Comparison of ENCODE assay signal across 25 cellular contexts in the genomic region with DNA sequence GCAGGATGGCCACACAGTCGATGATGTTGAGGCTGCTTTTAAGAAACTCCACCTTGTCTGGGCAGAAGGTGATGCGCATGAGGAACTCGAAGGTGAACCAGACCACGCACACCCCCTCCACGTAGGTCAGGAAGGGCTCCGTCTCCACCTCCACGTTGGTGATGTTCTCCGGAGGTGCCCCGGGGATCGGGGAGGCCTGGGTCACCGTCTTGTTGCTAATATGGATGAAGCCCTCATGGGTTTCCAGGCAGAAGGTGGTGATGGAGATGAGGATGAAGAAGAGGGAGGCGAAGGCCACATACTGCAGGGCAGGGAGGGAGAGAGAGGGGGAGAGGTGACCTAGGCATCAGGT. TPM values are rescaled to one million over a fixed set of nuclear protein-coding genes. Genes with fewer than 3 reads are reported as not detected.
"Had no signal": no experiment of that assay in that cellular context is flagged by ENCODE, and none has a peak within 500 bp of the region (broad histone marks: within the 10 kb centered on the region; RNA-seq: fewer than 3 reads in every experiment).

No MANE protein-coding gene starts in this region.

- H3K27me3 ChIP-seq: right atrium auricular region, thyroid gland had no signal

- H3K9me3 ChIP-seq: esophagus squamous epithelium, lower lobe of right lung, prostate gland, right atrium auricular region, stomach, thyroid gland had no signal

- ATAC-seq: left ventricle myocardium superior; lower lobe of right lung; naive thymus-derived CD8-positive, alpha-beta T cell; sciatic nerve; stimulated activated effector memory CD8-positive, alpha-beta T cell treated with anti-CD3 and anti-CD28 coated beads, Interleukin-12 subunit alpha, Interleukin-12 subunit beta, amount 100 ng/mL, for 72 hours had no signal

- FAIRE-seq: endothelial cell of umbilical vein, keratinocyte had no signal

- DNase-seq: dermis blood vessel endothelial cell; effector memory CD4-positive, alpha-beta T cell; esophagus squamous epithelium; foreskin melanocyte; hypothalamus; left ventricle myocardium superior; lower lobe of right lung; stimulated activated CD4-positive, alpha-beta T cell treated with anti-CD3 and anti-CD28 coated beads, Interleukin-12 subunit alpha, Interleukin-12 subunit beta, amount 100 ng/mL, for 4 hours; stimulated activated CD4-positive, alpha-beta T cell treated with anti-CD3 and anti-CD28 coated beads, Interleukin-1b, Interleukin-23, amount 100 ng/mL, for 48 hours; stimulated activated CD4-positive, alpha-beta T cell treated with anti-CD3 and anti-CD28 coated beads, Interleukin-4, amount 100 ng/mL, for 24 hours; stimulated activated naive CD4-positive, alpha-beta T cell treated with Interleukin-2 at 50 U/mL for 16 hours; stomach; thyroid gland; trophoblast cell had no signal

- H3K27ac Mint-ChIP-seq: stimulated activated effector memory CD8-positive, alpha-beta T cell treated with anti-CD3 and anti-CD28 coated beads, Interleukin-12 subunit alpha, Interleukin-12 subunit beta, amount 100 ng/mL, for 72 hours had no signal

- H3K4me3 ChIP-seq: coronary artery, esophagus squamous epithelium, lower lobe of right lung, prostate gland, right atrium auricular region, smooth muscle cell, stomach, thyroid gland had no signal

- H3K36me3 ChIP-seq: esophagus squamous epithelium, lower lobe of right lung, prostate gland, right atrium auricular region, stomach had no signal

- H3K9me3 Mint-ChIP-seq: neural crest cell; stimulated activated effector memory CD8-positive, alpha-beta T cell treated with anti-CD3 and anti-CD28 coated beads, Interleukin-12 subunit alpha, Interleukin-12 subunit beta, amount 100 ng/mL, for 72 hours had no signal

- H3K4me2 ChIP-seq: smooth muscle cell had no signal

- H3K27ac ChIP-seq: coronary artery, esophagus squamous epithelium, lower lobe of right lung, prostate gland, right atrium auricular region, stomach, thyroid gland had no signal

- H3K4me3 Mint-ChIP-seq: neural crest cell; stimulated activated effector memory CD8-positive, alpha-beta T cell treated with anti-CD3 and anti-CD28 coated beads, Interleukin-12 subunit alpha, Interleukin-12 subunit beta, amount 100 ng/mL, for 72 hours had no signal

RNA-seq across cellular contexts. Expression of a gene that starts 5.4 kb away (rescaled TPM):
- total RNA-seq: myocyte had no signal
- polyA plus RNA-seq: naive thymus-derived CD8-positive, alpha-beta T cell had no signal

RNA-seq across cellular contexts. Expression of a gene that starts 41.7 kb away (rescaled TPM):
- total RNA-seq: dermis blood vessel endothelial cell, endothelial cell of umbilical vein had no signal
